In genomic region chr13:101520672-101521071, GRCh38 we compare ENCODE assay signal across 8 cellular contexts.
DNase-seq lines count a peak whose midpoint lies in the region; ATAC-seq and TF ChIP-seq lines count a peak whose summit lies in the region.

No MANE protein-coding gene starts in this region.

- peak overlapping the region; percentile 46; the same call in 1 of the 2 replicates for H3K27ac Mint-ChIP-seq in GM23338
- H3K27ac Mint-ChIP-seq in nephron progenitor cell = no peak overlapping the region

- DNase-seq in EL (peak; percentile 90), GM23338 (ENCODE audit: low spot score) (no peak), glomerular visceral epithelial cell (ENCODE audit: extremely low spot score) (peak; percentile 64), NCI-H1436 treated with DMSO at 0.1 percent for 48 hours (lab: John Stamatoyannopoulos, UW) (no peak), nephron progenitor cell (no peak), SHP77 treated with DMSO at 0.1 percent for 48 hours (lab: John Stamatoyannopoulos, UW) (no peak), head of caudate nucleus (no peak)

- H3F3A ChIP-seq in GM23338 (replicated peaks; ENCODE audit: low read depth) = no peaks in the 10 kb centered on the region

- H3K9me3 Mint-ChIP-seq in GM23338 = no peaks in the 10 kb centered on the region; the same call in 2 of the 3 replicates
- no peaks in the 10 kb centered on the region for H3K9me3 Mint-ChIP-seq in nephron progenitor cell

- no peaks in the 10 kb centered on the region for H3K79me2 ChIP-seq in GM23338 (replicated peaks; ENCODE audit: insufficient read depth)

- H3K4me3 Mint-ChIP-seq in GM23338 (no peak overlapping the region), nephron progenitor cell (no peak overlapping the region)

- no peak overlapping the region for H3K27ac ChIP-seq in GM23338 (ENCODE audit: low read depth)

- no peaks in the 10 kb centered on the region for H4K20me1 ChIP-seq in GM23338 (replicated peaks; ENCODE audit: insufficient read depth)

- intact Hi-C loops in head of caudate nucleus (cut with DNase I) = no loop called here

- TF ChIP-seq CTCF in GM23338 (conservative IDR thresholded peaks at IDR 0.05; ENCODE audit: low read depth in 2 of 2) = no peak
- TF ChIP-seq CTCF in nephron progenitor cell (IDR thresholded peaks at IDR 0.05) = no peak

- peaks cover 4% of the 10 kb centered on the region; the same call in 1 of the 2 replicates for H3K4me1 ChIP-seq in GM23338 (ENCODE audit: insufficient read depth)

- no peak overlapping the region for H3K4me3 ChIP-seq in GM23338

- no peak overlapping the region for H3K4me2 ChIP-seq in GM23338

- H3K36me3 Mint-ChIP-seq in GM23338 (ENCODE audit: low read depth) (no peaks in the 10 kb centered on the region), nephron progenitor cell (ENCODE audit: low read depth) (no peaks in the 10 kb centered on the region)

- H3K9me2 ChIP-seq in GM23338 (ENCODE audit: insufficient read depth) = no peaks in the 10 kb centered on the region

- H3K27me3 ChIP-seq in GM23338 (ENCODE audit: insufficient read depth) = no peaks in the 10 kb centered on the region

- H3K27me3 Mint-ChIP-seq in GM23338 (ENCODE audit: insufficient read depth, low read depth, poor library complexity) = no peaks in the 10 kb centered on the region
- H3K27me3 Mint-ChIP-seq in nephron progenitor cell (ENCODE audit: low read depth, poor library complexity) = peaks cover 5% of the 10 kb centered on the region

- H2AFZ ChIP-seq in GM23338 = peak overlapping the region; percentile 66; the same call in 1 of the 2 replicates

- H3K4me1 Mint-ChIP-seq in GM23338 = peaks cover 10% of the 10 kb centered on the region; the same call in 2 of the 3 replicates
- peaks cover 4% of the 10 kb centered on the region for H3K4me1 Mint-ChIP-seq in nephron progenitor cell

- no peaks in the 10 kb centered on the region for H3K36me3 ChIP-seq in GM23338 (ENCODE audit: insufficient read depth)

- ATAC-seq in GM23338 (no peak), SK-N-SH treated with all-trans-retinoic acid at 6 μM for 48 hours (peak; percentile 67)

TF ChIP-seq in SK-N-SH treated with all-trans-retinoic acid at 6 μM for 48 hours, 23 proteins besides CTCF, POLR2A, EP300 and RAD21:
- no peak for TF ChIP-seq CSDC2 (CRISPR knock-in tag; IDR thresholded peaks at IDR 0.05)

Comparison
In these comparisons a context has a peak if more than half of its experiments do, and no peak if none do; other contexts are left out.
1. DNase-seq: peak in EL (single experiment) and glomerular visceral epithelial cell (single experiment); none in GM23338 (single experiment), NCI-H1436 treated with DMSO at 0.1 percent for 48 hours (single experiment), nephron progenitor cell (single experiment), SHP77 treated with DMSO at 0.1 percent for 48 hours (single experiment) and head of caudate nucleus (0 of 42).